ENCODE assay signal across 1 cellular context in the genomic region with DNA sequence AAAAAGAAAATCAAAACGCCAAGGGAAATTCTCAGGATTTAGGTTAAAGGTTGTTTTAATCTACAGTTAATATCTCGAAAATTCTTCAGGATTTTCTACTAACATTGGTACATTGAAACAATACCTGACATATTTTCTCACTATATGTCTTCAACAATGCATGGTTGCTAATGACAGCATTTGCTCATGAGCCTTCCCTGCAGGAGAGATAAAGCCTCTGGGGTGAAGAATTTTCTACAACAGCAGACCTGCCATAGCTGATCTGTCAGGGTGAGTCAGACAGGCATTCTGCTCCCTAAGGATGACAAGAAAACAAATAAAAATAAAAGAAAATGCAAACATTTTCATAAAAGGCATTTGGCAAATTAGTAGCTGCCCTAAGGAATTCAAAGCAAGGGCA.
TF ChIP-seq lines count a peak whose summit lies in the region.

No MANE protein-coding gene starts in this region.

TF ChIP-seq in A549, 52 proteins besides CTCF, POLR2A, EP300 and RAD21 (continued from another document):
- TF ChIP-seq USF2 (IDR thresholded peaks at IDR 0.05) (no peak), ELK1 (IDR thresholded peaks at IDR 0.05; ENCODE audit: low read depth, low read length) (no peak), FOSB (CRISPR knock-in tag; IDR thresholded peaks at IDR 0.05) (no peak), HDAC2 (IDR thresholded peaks at IDR 0.05) (no peak), JUN (IDR thresholded peaks at IDR 0.05) (no peak)
